In genomic region chr3:46926871-46927717, GRCh38 we compare ENCODE assay signal across 2 cellular contexts.
TF ChIP-seq lines count a peak whose summit lies in the region.

No MANE protein-coding gene starts in this region.

TF ChIP-seq in HepG2, 621 proteins besides CTCF, POLR2A, EP300 and RAD21:
- TF ChIP-seq NR2C2 (CRISPR knock-in tag; IDR thresholded peaks at IDR 0.05; ENCODE audit: borderline replicate concordance), result no peak
- 0 out of 2 replicates have a peak, but pooled peaks have one; percentile 12 for TF ChIP-seq ZNF687 (CRISPR knock-in tag; IDR thresholded peaks at IDR 0.05)

TF ChIP-seq in SK-N-SH, 30 proteins besides CTCF, POLR2A, EP300 and RAD21:
- no peak for TF ChIP-seq EZH2phosphoT487 (IDR thresholded peaks at IDR 0.05; ENCODE audit: borderline replicate concordance, low read depth)
